In the genomic region with DNA sequence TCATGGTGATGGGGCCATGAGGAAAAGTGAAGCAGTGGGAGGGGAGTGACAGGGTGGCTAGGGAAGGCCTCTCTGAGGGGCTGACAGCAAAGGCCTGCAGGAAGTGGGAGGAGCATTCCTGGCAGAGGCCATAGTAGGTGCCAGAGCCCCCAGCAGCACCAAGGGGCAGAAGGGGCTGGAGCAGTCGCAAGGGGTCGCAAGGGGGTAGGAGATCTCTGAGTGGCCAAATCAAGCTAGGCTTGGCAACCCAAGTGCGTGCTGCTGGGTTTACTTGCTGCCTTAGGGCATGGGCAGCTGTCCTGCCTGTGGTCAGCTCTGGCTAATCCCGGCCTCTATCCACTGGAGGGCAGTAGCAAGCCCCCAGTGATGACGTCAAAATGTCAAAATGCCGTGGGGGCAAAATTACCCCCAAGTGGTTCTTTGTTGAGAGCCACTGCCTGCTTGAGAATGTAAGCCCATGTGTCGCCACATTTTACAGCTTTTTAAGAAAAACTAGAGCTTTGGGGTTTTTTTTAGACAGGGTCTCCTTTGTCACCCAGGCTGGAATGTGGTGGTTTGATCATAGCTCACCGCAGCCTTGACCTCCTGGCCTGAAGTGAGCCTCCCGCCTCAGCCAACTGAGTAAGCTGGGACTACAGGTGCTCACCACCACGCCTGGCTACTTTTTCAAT, we compare ENCODE assay signal across 8 cellular contexts. TPM values are rescaled to one million over a fixed set of nuclear protein-coding genes. Genes with fewer than 3 reads are reported as not detected.
A peak's percentile ranks its signal among the peaks of the same experiment; 100 is the strongest.
DNase-seq lines count a peak whose midpoint lies in the region; ATAC-seq and TF ChIP-seq lines count a peak whose summit lies in the region.

No MANE protein-coding gene starts in this region.

- no peak overlapping the region for H3K27ac Mint-ChIP-seq in Calu3 (ENCODE audit: unreplicated experiment)
- peak overlapping the region; percentile 82 to 100 (median 94) for H3K27ac Mint-ChIP-seq in immature natural killer cell

- H3K27me3 Mint-ChIP-seq in Calu3 (ENCODE audit: unreplicated experiment) = no peaks in the 10 kb centered on the region
- H3K27me3 Mint-ChIP-seq in immature natural killer cell (ENCODE audit: low read depth in 3 of 3) = peaks cover 49 to 88% (median 75%) of the 10 kb centered on the region in 3 donors

- H3K27ac ChIP-seq in HUES48 (ENCODE audit: low read depth, low read length) (peak overlapping the region; percentile 12), testis (peak overlapping the region; percentile 84 to 88)

- H3K9ac ChIP-seq in HUES48 (ENCODE audit: low read depth, low read length) (no peak overlapping the region), adipocyte (ENCODE audit: low read length) (peak overlapping the region; percentile 80)

- no peak for ATAC-seq in GM18505 (IDR thresholded peaks at IDR 0.05; ENCODE audit: unreplicated experiment)

- H3K4me3 ChIP-seq in HUES48 (ENCODE audit: low read depth, low read length) = no peak overlapping the region
- no peak overlapping the region for H3K4me3 ChIP-seq in adipocyte (ENCODE audit: low read length)
- no peak overlapping the region for H3K4me3 ChIP-seq in testis

- H3K9me3 ChIP-seq in HUES48 (ENCODE audit: control insufficient read depth, insufficient read depth, low read length) (no peaks in the 10 kb centered on the region), adipocyte (ENCODE audit: control insufficient read depth, low read length) (no peaks in the 10 kb centered on the region), testis (no peaks in the 10 kb centered on the region)

- H3K9me3 Mint-ChIP-seq in Calu3 (ENCODE audit: low read depth, unreplicated experiment) (no peaks in the 10 kb centered on the region), immature natural killer cell (no peaks in the 10 kb centered on the region)

- H3K36me3 Mint-ChIP-seq in Calu3 (ENCODE audit: insufficient read depth, unreplicated experiment) = peaks cover 74% of the 10 kb centered on the region
- peaks cover 7 to 28% (median 17%) of the 10 kb centered on the region in 3 donors for H3K36me3 Mint-ChIP-seq in immature natural killer cell

- CTCF ChIA-PET in Calu3 (lab: Charles Lee) = interaction anchor here (0.5 to 1.5 kb wide), 4 partner anchors 30 to 498 kb away, joined by 3 to 11 read pairs (median 6); partner anchors contain the start of gene DMAC2

- 58 to 61% methylated on average over 10 of the region's 10 CpGs for WGBS in testis, 2 donors

- H3K27me3 ChIP-seq in HUES48 (ENCODE audit: control insufficient read depth, insufficient read depth, low read length) (no peaks in the 10 kb centered on the region), adipocyte (replicated peaks; ENCODE audit: control insufficient read depth, insufficient read depth, low read length) (no peaks in the 10 kb centered on the region), testis (no peaks in the 10 kb centered on the region)

- H3K4me3 Mint-ChIP-seq in Calu3 (ENCODE audit: low read depth, unreplicated experiment) (no peak overlapping the region), immature natural killer cell (peak overlapping the region in 1 of 5 donors; percentile 36)

- peak; percentile 63 for TF ChIP-seq CTCF in Calu3 (IDR thresholded peaks at IDR 0.05; ENCODE audit: unreplicated experiment)
- TF ChIP-seq CTCF in testis (IDR thresholded peaks at IDR 0.05) = peak; percentile 43 to 68 (median 61)

- TF ChIP-seq POLR2A in testis (IDR thresholded peaks at IDR 0.05) = no peak
- TF ChIP-seq POLR2A in GM18505 (IDR thresholded peaks at IDR 0.05; ENCODE audit: borderline replicate concordance, extremely low read depth, insufficient read depth, insufficient read length) = no peak

- BruUV-seq in Calu3 (replicated peaks; lab: Mats Ljungman, UMichigan) = no TSS peak

- H3K36me3 ChIP-seq in HUES48 (ENCODE audit: control insufficient read depth, insufficient read depth, low read length) (peaks cover 27% of the 10 kb centered on the region), adipocyte (ENCODE audit: control insufficient read depth, insufficient read depth, low read length, severe bottlenecking) (peaks cover 39% of the 10 kb centered on the region), testis (ENCODE audit: low read depth, missing control alignments) (no peaks in the 10 kb centered on the region)

- H3K4me1 ChIP-seq in HUES48 (ENCODE audit: control insufficient read depth, insufficient read depth, low read length) (peaks cover 29% of the 10 kb centered on the region), adipocyte (ENCODE audit: control insufficient read depth, insufficient read depth, low read length) (peaks cover 52% of the 10 kb centered on the region), testis (peaks cover 57% of the 10 kb centered on the region)

- DNase-seq in Calu3 (peak; percentile 49), adipocyte (ENCODE audit: low read depth) (peak; percentile 87), immature natural killer cell (peak; percentile 46 to 59 (median 53)), testis (peak; percentile 60), NCI-H510A treated with DMSO at 0.1 percent for 48 hours (lab: John Stamatoyannopoulos, UW) (no peak), posterior vena cava (ENCODE audit: low spot score) (no peak)

- intact Hi-C loops in Calu3 (cut with micrococcal nuclease; ENCODE audit: unreplicated experiment) = no loop called here
- intact Hi-C loops in testis (cut with DNase I; ENCODE audit: low total_unique reads) = no loop called here
- intact Hi-C loops in posterior vena cava (cut with DNase I) = no loop called here

- H3K4me1 Mint-ChIP-seq in Calu3 (ENCODE audit: low read depth, unreplicated experiment) (peaks cover 44% of the 10 kb centered on the region), immature natural killer cell (peaks cover 66 to 69% of the 10 kb centered on the region in 2 donors)

RNA-seq across cellular contexts. Expression of gene CCDC97, which starts 11.8 kb away (rescaled TPM):
- 45.8 and 48.0 TPM in 2 replicates for total RNA-seq in Calu3 (2022)
- 10 to 100 TPM; 14.2 to 38.2 (median 16.9) TPM for polyA plus RNA-seq in immature natural killer cell
- 10 to 100 TPM; 36.2 to 40.2 TPM for total RNA-seq in testis
- 57.8 TPM for polyA plus RNA-seq in testis (ENCODE audit: insufficient read depth, low read depth, low replicate concordance)
- 10 to 100 TPM; 17.5 to 23.9 TPM for total RNA-seq in posterior vena cava

RNA-seq across cellular contexts. Expression of gene TGFB1, which starts 32.0 kb away (rescaled TPM):
- 39.2 and 42.0 TPM in 2 replicates for total RNA-seq in Calu3 (2022)
- 100 to 1,000 TPM in 1 of 3 donors, 10 to 100 TPM in 2; 51.4 to 196 (median 66.4) TPM for polyA plus RNA-seq in immature natural killer cell
- total RNA-seq in testis = 10 to 100 TPM; 12.7 to 17.0 TPM
- 19.8 TPM for polyA plus RNA-seq in testis (ENCODE audit: insufficient read depth, low read depth, low replicate concordance)
- total RNA-seq in posterior vena cava = 10 to 100 TPM; 43.8 to 61.5 TPM

RNA-seq across cellular contexts. Expression of gene B9D2, which starts 42.2 kb away (rescaled TPM):
- total RNA-seq in Calu3 (2022) (6.4 and 8.5 TPM in 2 replicates), testis (10 to 100 TPM in 1 of 2 donors, 1 to 10 TPM in 1; 6.7 to 13.5 TPM), posterior vena cava (1 to 10 TPM; 3.7 to 4.2 TPM)
- polyA plus RNA-seq in immature natural killer cell (10 to 100 TPM in 2 of 3 donors, 1 to 10 TPM in 1; 8.9 to 14.8 (median 14.7) TPM), testis (ENCODE audit: insufficient read depth, low read depth, low replicate concordance) (14.6 TPM)

RNA-seq across cellular contexts. Expression of gene TMEM91, which starts 54.6 kb away (rescaled TPM):
- total RNA-seq in Calu3 (2022) (3.9 and 5.0 TPM in 2 replicates), testis (10 to 100 TPM; 17.0 to 32.9 TPM), posterior vena cava (1 to 10 TPM; 6.4 to 8.3 TPM)
- polyA plus RNA-seq in immature natural killer cell (1 to 10 TPM; 5.2 to 7.0 (median 6.1) TPM), testis (ENCODE audit: insufficient read depth, low read depth, low replicate concordance) (33.2 TPM)

RNA-seq across cellular contexts. Expression of gene HNRNPUL1, which starts 57.6 kb away (rescaled TPM):
- total RNA-seq in Calu3 (2022) (320 and 370 TPM in 2 replicates), testis (100 to 1,000 TPM; 192 to 197 TPM), posterior vena cava (100 to 1,000 TPM; 150 to 157 TPM)
- polyA plus RNA-seq in immature natural killer cell (100 to 1,000 TPM in 1 of 3 donors, 10 to 100 TPM in 2; 23.3 to 103 (median 48.8) TPM), testis (ENCODE audit: insufficient read depth, low read depth, low replicate concordance) (230 TPM)

Comparison
In these comparisons a context has a peak if more than half of its experiments do, and no peak if none do; other contexts are left out.
1. DNase-seq: peak in Calu3 (single experiment), adipocyte (single experiment), immature natural killer cell (3 of 3) and testis (single experiment); none in NCI-H510A treated with DMSO at 0.1 percent for 48 hours (single experiment) and posterior vena cava (single experiment).